Comparison of ENCODE assay signal across 18 cellular contexts in the genomic region with DNA sequence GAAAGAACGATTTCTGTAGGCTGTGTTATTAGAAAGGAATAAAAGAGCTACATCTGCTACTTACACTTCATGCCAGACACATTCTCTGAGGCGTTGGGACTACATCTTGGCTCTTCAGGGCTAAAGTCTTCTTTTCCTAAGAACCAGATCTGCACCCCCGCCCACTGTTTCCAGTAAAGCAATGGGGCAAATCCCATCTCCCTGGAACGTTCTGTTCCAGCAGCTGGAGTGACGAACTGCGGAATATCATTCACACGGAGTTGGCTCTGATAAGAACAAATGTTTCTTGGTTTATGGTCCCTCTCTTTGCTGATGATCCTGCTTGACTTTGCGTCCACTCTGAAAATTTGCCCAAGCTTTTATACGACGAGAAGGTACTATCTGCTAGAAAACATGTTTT. TPM values are rescaled to one million over a fixed set of nuclear protein-coding genes. Genes with fewer than 3 reads are reported as not detected.
DNase-seq lines count a peak whose midpoint lies in the region; FAIRE-seq and TF ChIP-seq lines count a peak whose summit lies in the region.
"Had no signal": no experiment of that assay in that cellular context is flagged by ENCODE, and none has a peak within 500 bp of the region (broad histone marks: within the 10 kb centered on the region; RNA-seq: fewer than 3 reads in every experiment).

No MANE protein-coding gene starts in this region.

- H3K4me1 Mint-ChIP-seq in astrocyte (ENCODE audit: low read depth, unreplicated experiment): no peaks in the 10 kb centered on the region
- H3K4me1 Mint-ChIP-seq: naive thymus-derived CD8-positive, alpha-beta T cell had no signal

- TF ChIP-seq POLR2A in stomach (IDR thresholded peaks at IDR 0.05): no peak

- no peak overlapping the region for H2BK15ac ChIP-seq in mesenchymal stem cell (ENCODE audit: low read depth, poor library complexity, severe bottlenecking)

- no peak overlapping the region for H3K23ac ChIP-seq in mesenchymal stem cell (ENCODE audit: low read length in 2 of 2)

- H3K4me3 ChIP-seq in astrocyte (ENCODE audit: insufficient read depth, low read depth, low read length) (no peak overlapping the region), mesenchymal stem cell (ENCODE audit: insufficient read depth in 1 of 2, low read depth in 1 of 2, low read length in 2 of 2) (peak overlapping the region in 1 of 2 experiments; percentile 50), stomach (no peak overlapping the region)
- H3K4me3 ChIP-seq: colonic mucosa, ovary, spleen had no signal

- DNase-seq in astrocyte (ENCODE audit: low read depth): no peak
- peak; percentile 56 for DNase-seq in fibroblast of the conjunctiva (ENCODE audit: low read depth)
- peak; percentile 10 for DNase-seq in mesenchymal stem cell
- no peak for DNase-seq in stomach
- DNase-seq in kidney tubule cell (ENCODE audit: low spot score): no peak
- DNase-seq in NCI-H2029 (lab: John Stamatoyannopoulos, UW): no peak
- DNase-seq in G401 (ENCODE audit: low spot score): no peak
- DNase-seq: activated CD4-positive, alpha-beta T cell treated with anti-CD3 and anti-CD28 coated beads, Interleukin-2, amount 50 U/mL, for 1 hour; activated naive CD4-positive, alpha-beta T cell treated with Interleukin-2 at 50 U/mL for 16 hours; activated T-cell treated with anti-CD3 and anti-CD28 coated beads for 4 hours; CD4-positive, alpha-beta T cell; colonic mucosa; DMS53; mammary epithelial cell; naive thymus-derived CD8-positive, alpha-beta T cell; NCI-H524 treated with DMSO at 0.1 percent for 48 hours; spleen had no signal

- FAIRE-seq in astrocyte (lab: Jason Lieb, UNC): no peak

- H3K36me3 ChIP-seq in astrocyte (ENCODE audit: insufficient read depth, low read length): no peaks in the 10 kb centered on the region
- H3K36me3 ChIP-seq in mesenchymal stem cell (ENCODE audit: control insufficient read depth in 1 of 2, insufficient read depth in 2 of 2, low read depth in 1 of 2, low read length in 2 of 2): no peaks in the 10 kb centered on the region
- H3K36me3 ChIP-seq in stomach: no peaks in the 10 kb centered on the region
- H3K36me3 ChIP-seq: colonic mucosa, ovary, spleen had no signal

- no peak overlapping the region for H2BK5ac ChIP-seq in mesenchymal stem cell (ENCODE audit: low read depth, low read length, poor library complexity, severe bottlenecking)

- H3K27ac ChIP-seq in astrocyte (ENCODE audit: low read depth, low read length): no peak overlapping the region
- H3K27ac ChIP-seq in mesenchymal stem cell (ENCODE audit: low read length, poor library complexity, severe bottlenecking): no peak overlapping the region
- no peak overlapping the region for H3K27ac ChIP-seq in stomach
- H3K27ac ChIP-seq: colonic mucosa, ovary, spleen had no signal

- no peak overlapping the region for H4K91ac ChIP-seq in mesenchymal stem cell (ENCODE audit: low read length)

- no peak overlapping the region for H4K8ac ChIP-seq in mesenchymal stem cell (ENCODE audit: low read length)

- no peak for TF ChIP-seq CTCF in astrocyte (IDR thresholded peaks at IDR 0.05; ENCODE audit: insufficient read depth, low read depth, low read length)
- no peak for TF ChIP-seq CTCF in stomach (IDR thresholded peaks at IDR 0.05)

- intact Hi-C loops in stomach (cut with DNase I; ENCODE audit: low total_unique reads): no loop called here

- H3K27me3 ChIP-seq in astrocyte (ENCODE audit: insufficient read depth, low read length) (no peaks in the 10 kb centered on the region), mesenchymal stem cell (ENCODE audit: control insufficient read depth in 1 of 2, insufficient read depth in 1 of 2, low read length in 2 of 2) (no peaks in the 10 kb centered on the region), stomach (peaks cover 0 to 4% (median 0%) of the 10 kb centered on the region in 3 donors)
- H3K27me3 ChIP-seq: colonic mucosa, ovary, spleen had no signal

- H3K9me3 ChIP-seq in astrocyte (ENCODE audit: insufficient read depth, low read depth, low read length): no peaks in the 10 kb centered on the region
- no peaks in the 10 kb centered on the region for H3K9me3 ChIP-seq in mesenchymal stem cell (ENCODE audit: control insufficient read depth, low read length)
- no peaks in the 10 kb centered on the region for H3K9me3 ChIP-seq in stomach
- H3K9me3 ChIP-seq: colonic mucosa, ovary, spleen had no signal

- no peaks in the 10 kb centered on the region for H3K79me2 ChIP-seq in astrocyte (ENCODE audit: insufficient read depth, low read length)

- H3K4me3 Mint-ChIP-seq in astrocyte (ENCODE audit: unreplicated experiment): no peak overlapping the region
- H3K4me3 Mint-ChIP-seq: CD4-positive, alpha-beta T cell; naive thymus-derived CD8-positive, alpha-beta T cell had no signal

- H2BK12ac ChIP-seq in mesenchymal stem cell (ENCODE audit: low read length in 2 of 2): no peak overlapping the region

- H3K9me3 Mint-ChIP-seq in astrocyte (ENCODE audit: unreplicated experiment): no peaks in the 10 kb centered on the region
- H3K9me3 Mint-ChIP-seq: CD4-positive, alpha-beta T cell; naive thymus-derived CD8-positive, alpha-beta T cell had no signal

- no peak overlapping the region for H2AK5ac ChIP-seq in mesenchymal stem cell (ENCODE audit: low read length, severe bottlenecking)

- peak overlapping the region; percentile 26 for H3K27ac Mint-ChIP-seq in astrocyte (ENCODE audit: unreplicated experiment)
- H3K27ac Mint-ChIP-seq: CD4-positive, alpha-beta T cell; naive thymus-derived CD8-positive, alpha-beta T cell had no signal

- no peak overlapping the region for H3K14ac ChIP-seq in mesenchymal stem cell (ENCODE audit: low read length in 2 of 2)

- peaks cover 3% of the 10 kb centered on the region for H3K36me3 Mint-ChIP-seq in astrocyte (ENCODE audit: low read depth, unreplicated experiment)
- H3K36me3 Mint-ChIP-seq: naive thymus-derived CD8-positive, alpha-beta T cell had no signal

- H3K79me1 ChIP-seq in mesenchymal stem cell (replicated peaks; ENCODE audit: low read length, poor library complexity, severe bottlenecking): no peaks in the 10 kb centered on the region

- 70% methylated on average over 10 of the region's 10 CpGs for WGBS in mesenchymal stem cell
- 71 to 86% (median 82%) methylated on average over 10 of the region's 10 CpGs for WGBS in stomach, 5 donors

- no peak overlapping the region for H3K4ac ChIP-seq in mesenchymal stem cell (ENCODE audit: low read depth in 1 of 2, low read length in 2 of 2)

- H2AFZ ChIP-seq in astrocyte (ENCODE audit: low read depth, low read length) (no peak overlapping the region), mesenchymal stem cell (ENCODE audit: low read depth, low read length) (no peak overlapping the region)

- H2BK120ac ChIP-seq in mesenchymal stem cell (ENCODE audit: low read depth, low read length): no peak overlapping the region

- in situ Hi-C loops in G401 (cut with HindIII; ENCODE audit: low sequenced_read_pairs): no loop called here

- H3K4me1 ChIP-seq in astrocyte (ENCODE audit: insufficient read depth, low read length) (no peaks in the 10 kb centered on the region), mesenchymal stem cell (ENCODE audit: control insufficient read depth, insufficient read depth, low read depth, low read length) (no peaks in the 10 kb centered on the region), stomach (peaks cover 0 to 9% (median 0%) of the 10 kb centered on the region in 4 donors)
- H3K4me1 ChIP-seq: colonic mucosa, spleen had no signal

- peaks cover 8% of the 10 kb centered on the region for H3K27me3 Mint-ChIP-seq in astrocyte (ENCODE audit: low read depth, unreplicated experiment)
- H3K27me3 Mint-ChIP-seq: CD4-positive, alpha-beta T cell had no signal

- no peak overlapping the region for H3K18ac ChIP-seq in mesenchymal stem cell (ENCODE audit: low read depth in 1 of 2, low read length in 2 of 2)

- no peaks in the 10 kb centered on the region for H4K20me1 ChIP-seq in astrocyte (ENCODE audit: insufficient read depth, low read length)

- no peak overlapping the region for H3K9ac ChIP-seq in astrocyte (ENCODE audit: low read length)
- peak overlapping the region; percentile 6 for H3K9ac ChIP-seq in mesenchymal stem cell (ENCODE audit: low read length)

- TF ChIP-seq EP300 in stomach (IDR thresholded peaks at IDR 0.05): peak; percentile 85

- H3K4me2 ChIP-seq in astrocyte (ENCODE audit: low read length): no peak overlapping the region
- H3K4me2 ChIP-seq in mesenchymal stem cell (ENCODE audit: low read length, poor library complexity, severe bottlenecking): no peak overlapping the region

RNA-seq across cellular contexts. Expression of gene FAM50B, which starts 27.0 kb away (rescaled TPM):
- total RNA-seq in astrocyte: 4.6 and 5.0 TPM in 2 replicates
- 2.1 TPM for polyA plus RNA-seq in mesenchymal stem cell (2013, experiment 1 of 2)
- polyA plus RNA-seq in mesenchymal stem cell (2013, experiment 2 of 2): 2.1 TPM
- total RNA-seq in stomach: 10 to 100 TPM in 1 of 5 donors, 1 to 10 TPM in 3, not detected in 1; 2.0 to 10.9 (median 3.7) TPM
- polyA plus RNA-seq in stomach: 10 to 100 TPM in 2 of 3 donors, 1 to 10 TPM in 1; 7.3 to 11.8 (median 11.6) TPM
- total RNA-seq in G401 (2014; rRNA removed; shearing (Covaris generic)): not detected in 2 replicates

Comparison
In these comparisons a context has a peak if more than half of its experiments do, and no peak if none do; other contexts are left out.
1. DNase-seq: peak in fibroblast of the conjunctiva (single experiment) and mesenchymal stem cell (single experiment); none in astrocyte (single experiment), stomach (single experiment), kidney tubule cell (single experiment), NCI-H2029 (single experiment) and G401 (single experiment).